8 cellular contexts compared by ENCODE assay signal in the genomic region with DNA sequence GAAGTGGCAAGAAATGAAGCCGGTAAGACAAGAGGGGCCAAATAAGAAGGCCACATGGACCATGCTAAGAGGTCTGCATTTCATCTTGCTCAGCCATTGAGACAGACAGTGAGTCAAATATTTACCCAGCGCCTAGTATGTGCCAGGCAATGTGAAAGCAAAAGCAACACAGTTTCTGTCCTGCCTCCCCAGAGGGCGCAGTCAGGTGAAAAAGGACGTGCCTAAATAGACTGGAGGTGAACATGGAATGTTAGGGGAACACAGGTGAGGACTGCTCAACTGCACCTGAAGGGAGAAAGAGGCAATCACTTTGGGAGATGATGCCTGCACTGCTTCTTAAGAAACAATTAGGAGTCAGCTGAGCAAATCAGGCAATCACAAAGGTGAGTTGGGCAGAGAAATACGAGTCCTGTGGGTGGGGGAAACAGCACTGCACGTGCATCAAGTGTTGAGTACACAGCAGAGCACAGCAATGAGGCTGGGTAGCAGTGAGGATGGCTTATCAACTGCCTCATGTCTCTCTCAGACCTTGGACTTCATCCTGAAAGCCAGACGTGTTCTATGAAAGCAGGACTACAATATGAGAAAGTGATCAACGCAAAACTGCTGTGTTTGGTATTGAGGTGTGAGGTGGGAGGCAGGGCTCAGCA.
DNase-seq lines count a peak whose midpoint lies in the region; ATAC-seq and TF ChIP-seq lines count a peak whose summit lies in the region.

No MANE protein-coding gene starts in this region.

- ATAC-seq in CD4-positive, alpha-beta T cell (ENCODE audit: poor library complexity), result no peak
- ATAC-seq in GM19043 (IDR thresholded peaks at IDR 0.05; ENCODE audit: low read depth, unreplicated experiment), result peak; percentile 81
- ATAC-seq in HG03135 (IDR thresholded peaks at IDR 0.05; ENCODE audit: unreplicated experiment), result peak; percentile 88
- ATAC-seq in activated T-helper 17 cell treated with anti-CD3 and anti-CD28 coated beads, Interleukin-2, amount 50 U/mL, for 72 hours (replicated peaks), result peak; percentile 88
- ATAC-seq in stimulated activated naive CD8-positive, alpha-beta T cell treated with anti-CD3 and anti-CD28 coated beads, Interleukin-15, Interleukin-2, amounts not matched to agents 100 U/mL and 50 U/mL, for 24 hours, result peak; percentile 76

- no peak for TF ChIP-seq POLR2A in vagina (IDR thresholded peaks at IDR 0.05)

- no peaks in the 10 kb centered on the region for H3K27me3 Mint-ChIP-seq in CD4-positive, alpha-beta T cell
- no peaks in the 10 kb centered on the region for H3K27me3 Mint-ChIP-seq in activated T-helper 17 cell treated with anti-CD3 and anti-CD28 coated beads, Interleukin-2, amount 50 U/mL, for 72 hours

- peaks cover 41% of the 10 kb centered on the region for H3K36me3 Mint-ChIP-seq in CD4-positive, alpha-beta T cell (ENCODE audit: low read depth)
- H3K36me3 Mint-ChIP-seq in activated T-helper 17 cell treated with anti-CD3 and anti-CD28 coated beads, Interleukin-2, amount 50 U/mL, for 72 hours (ENCODE audit: low read depth), result peaks cover 14% of the 10 kb centered on the region

- intact Hi-C loops in CD4-positive, alpha-beta T cell (cut with DNase I, micrococcal nuclease), result no loop called here
- intact Hi-C loops in vagina (cut with DNase I), result loop anchor here (10.0 kb wide), 1 partner anchor 394 kb away; no protein-coding TSS in a partner anchor

- no peak overlapping the region for H3K4me3 ChIP-seq in vagina

- DNase-seq in CD4-positive, alpha-beta T cell, result peak in 3 of 10 experiments; percentile 1 to 5 (median 3)
- peak; percentile 19 for DNase-seq in stimulated activated naive CD8-positive, alpha-beta T cell treated with anti-CD3 and anti-CD28 coated beads, Interleukin-15, Interleukin-2, amounts not matched to agents 100 U/mL and 50 U/mL, for 24 hours
- DNase-seq in CD1c-positive myeloid dendritic cell (ENCODE audit: extremely low spot score) (no peak), vagina (ENCODE audit: extremely low spot score in 2 of 2) (no peak), mesenteric fat pad (ENCODE audit: low spot score) (no peak)

- peaks cover 20% of the 10 kb centered on the region for H3K4me1 Mint-ChIP-seq in CD4-positive, alpha-beta T cell (ENCODE audit: low read depth)
- H3K4me1 Mint-ChIP-seq in activated T-helper 17 cell treated with anti-CD3 and anti-CD28 coated beads, Interleukin-2, amount 50 U/mL, for 72 hours, result peaks cover 22% of the 10 kb centered on the region

- H3K4me3 Mint-ChIP-seq in CD4-positive, alpha-beta T cell, result peak overlapping the region; percentile 40
- peak overlapping the region; percentile 71 for H3K4me3 Mint-ChIP-seq in activated T-helper 17 cell treated with anti-CD3 and anti-CD28 coated beads, Interleukin-2, amount 50 U/mL, for 72 hours

- no peak overlapping the region for H3K27ac Mint-ChIP-seq in CD4-positive, alpha-beta T cell
- peak overlapping the region; percentile 50 for H3K27ac Mint-ChIP-seq in activated T-helper 17 cell treated with anti-CD3 and anti-CD28 coated beads, Interleukin-2, amount 50 U/mL, for 72 hours

- CTCF ChIA-PET in CD4-positive, alpha-beta T cell (lab: Charles Lee), result no interaction called here

- no peaks in the 10 kb centered on the region for H3K27me3 ChIP-seq in CD4-positive, alpha-beta T cell (ENCODE audit: control insufficient read depth, insufficient read depth, low read length)
- no peaks in the 10 kb centered on the region for H3K27me3 ChIP-seq in vagina

- peaks cover 15% of the 10 kb centered on the region for H3K4me1 ChIP-seq in vagina

- POLR2A ChIA-PET in CD4-positive, alpha-beta T cell (lab: Charles Lee), result no interaction called here

- TF ChIP-seq CTCF in CD4-positive, alpha-beta T cell (IDR thresholded peaks at IDR 0.05), result no peak
- TF ChIP-seq CTCF in vagina (IDR thresholded peaks at IDR 0.05), result no peak

- peaks cover 4% of the 10 kb centered on the region for H3K9me3 Mint-ChIP-seq in CD4-positive, alpha-beta T cell
- H3K9me3 Mint-ChIP-seq in activated T-helper 17 cell treated with anti-CD3 and anti-CD28 coated beads, Interleukin-2, amount 50 U/mL, for 72 hours, result no peaks in the 10 kb centered on the region

- no peaks in the 10 kb centered on the region for H3K36me3 ChIP-seq in vagina

- H3K27ac ChIP-seq in CD4-positive, alpha-beta T cell (ENCODE audit: low read depth, low read length), result no peak overlapping the region
- H3K27ac ChIP-seq in vagina, result no peak overlapping the region

- no peaks in the 10 kb centered on the region for H3K9me3 ChIP-seq in CD4-positive, alpha-beta T cell (ENCODE audit: control insufficient read depth, low read length)
- no peaks in the 10 kb centered on the region for H3K9me3 ChIP-seq in vagina
